Comparison of ENCODE assay signal across 9 cellular contexts in the genomic region with DNA sequence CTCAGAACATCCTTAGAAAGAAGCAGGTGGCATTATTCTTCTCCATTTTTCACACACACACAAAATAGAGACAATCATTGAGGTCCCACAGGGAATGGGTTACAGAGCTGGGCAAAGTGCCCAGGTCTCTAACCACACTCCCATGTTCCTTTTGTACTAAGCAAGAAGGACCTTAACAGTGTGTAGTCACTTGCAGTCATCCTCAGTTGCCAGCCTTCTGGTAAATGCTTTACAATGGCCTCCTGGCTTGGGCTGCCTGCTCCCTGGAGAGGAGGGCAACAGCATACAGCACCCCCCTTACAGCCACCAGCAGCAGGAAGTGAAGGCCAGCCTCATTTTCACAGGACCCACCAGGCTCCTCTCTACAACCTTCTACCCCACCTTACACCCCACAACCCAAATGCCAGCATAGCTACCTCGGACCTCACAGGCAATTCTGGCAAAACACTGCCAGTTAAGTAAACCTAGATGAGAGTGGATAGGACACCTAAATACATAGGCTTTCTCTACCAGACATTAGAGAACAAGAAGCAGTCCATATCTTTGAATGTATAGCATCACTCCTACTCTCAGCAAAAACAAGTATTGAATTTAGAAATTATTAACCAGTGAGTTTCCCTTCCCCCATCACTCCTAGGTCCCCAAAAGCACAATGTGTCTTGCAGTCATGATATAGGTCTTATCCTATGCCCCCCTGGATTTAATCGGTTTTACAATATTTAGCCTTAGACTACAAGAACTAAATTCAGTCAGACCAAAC.
DNase-seq lines count a peak whose midpoint lies in the region; ATAC-seq, FAIRE-seq and TF ChIP-seq lines count a peak whose summit lies in the region.
"Had no signal": no experiment of that assay in that cellular context is flagged by ENCODE, and none has a peak within 500 bp of the region (broad histone marks: within the 10 kb centered on the region; RNA-seq: fewer than 3 reads in every experiment).

No MANE protein-coding gene starts in this region.

- H3K27me3 Mint-ChIP-seq in central memory CD8-positive, alpha-beta T cell = no peaks in the 10 kb centered on the region

- H3K27ac ChIP-seq in right lobe of liver (no peak overlapping the region), HepG2 (ENCODE audit: extremely low read length, insufficient read depth, low read length) (no peak overlapping the region), upper lobe of right lung (no peak overlapping the region)

- no peaks in the 10 kb centered on the region for H3K9me3 ChIP-seq in right lobe of liver
- H3K9me3 ChIP-seq in HepG2 (ENCODE audit: low read length) = no peaks in the 10 kb centered on the region
- no peaks in the 10 kb centered on the region for H3K9me3 ChIP-seq in MG63
- H3K9me3 ChIP-seq in upper lobe of right lung = no peaks in the 10 kb centered on the region

- no peaks in the 10 kb centered on the region for H3K27me3 ChIP-seq in right lobe of liver
- H3K27me3 ChIP-seq in HepG2 (ENCODE audit: control insufficient read depth in 1 of 2, insufficient read depth in 2 of 2, low read length in 2 of 2) = no peaks in the 10 kb centered on the region
- H3K27me3 ChIP-seq in MG63 = no peaks in the 10 kb centered on the region
- H3K27me3 ChIP-seq in upper lobe of right lung = no peaks in the 10 kb centered on the region

- peak overlapping the region; percentile 41 for H3K27ac Mint-ChIP-seq in central memory CD8-positive, alpha-beta T cell (ENCODE audit: low read depth)
- H3K27ac Mint-ChIP-seq: nephron had no signal

- H3K9ac ChIP-seq in HepG2 (ENCODE audit: insufficient read depth, low read depth, low read length) = no peak overlapping the region

- no peak overlapping the region for H3K4me2 ChIP-seq in HepG2 (ENCODE audit: low read depth, low read length)

- FAIRE-seq in HepG2 (lab: Jason Lieb, UNC) = no peak

- H3K9me3 Mint-ChIP-seq in central memory CD8-positive, alpha-beta T cell = no peaks in the 10 kb centered on the region
- H3K9me3 Mint-ChIP-seq: nephron had no signal

- CTCF ChIA-PET in HepG2 (lab: Yijun Ruan, JAX; ENCODE audit: low intra/inter-chr PET ratio, low total read pairs) = no interaction called here

- H3K4me1 Mint-ChIP-seq in central memory CD8-positive, alpha-beta T cell = peaks cover 46% of the 10 kb centered on the region

- TF ChIP-seq RAD21 in HepG2 (CRISPR knock-in tag; IDR thresholded peaks at IDR 0.05) = no peak

- TF ChIP-seq POLR2A in right lobe of liver (IDR thresholded peaks at IDR 0.05) (no peak), HepG2 (IDR thresholded peaks at IDR 0.05; ENCODE audit: insufficient read depth in 1 of 2, low read depth in 2 of 2, low read length in 2 of 2) (no peak)

- WGBS in right lobe of liver (ENCODE audit: insufficient coverage, low coverage, low lambda C conversion rate, missing lambda C conversion rate) = 81% methylated on average over 2 of the region's 2 CpGs
- 74% methylated on average over 2 of the region's 2 CpGs for WGBS in HepG2 (ENCODE audit: low lambda C conversion rate)

- H3K36me3 Mint-ChIP-seq in central memory CD8-positive, alpha-beta T cell (ENCODE audit: insufficient read depth) = peaks cover 7% of the 10 kb centered on the region

- no peak overlapping the region for H3K4me3 ChIP-seq in right lobe of liver
- no peak overlapping the region for H3K4me3 ChIP-seq in HepG2 (replicated peaks in 1 of 3; ENCODE audit: insufficient read depth in 1 of 3, low read depth in 2 of 3, low read length in 3 of 3)
- H3K4me3 ChIP-seq in MG63 = no peak overlapping the region
- no peak overlapping the region for H3K4me3 ChIP-seq in upper lobe of right lung

- no peak overlapping the region for H2AFZ ChIP-seq in HepG2 (ENCODE audit: low read length)

- TF ChIP-seq EP300 in HepG2 (IDR thresholded peaks at IDR 0.05; ENCODE audit: low read depth in 2 of 2, low read length in 2 of 2) (no peak), HepG2 (CRISPR knock-in tag; IDR thresholded peaks at IDR 0.05; ENCODE audit: borderline replicate concordance) (no peak)

- H3K79me2 ChIP-seq in HepG2 (ENCODE audit: insufficient read depth, low read length) = peaks cover 22% of the 10 kb centered on the region

- H3K36me3 ChIP-seq in right lobe of liver = peaks cover 0 to 7% (median 0%) of the 10 kb centered on the region in 4 donors
- H3K36me3 ChIP-seq in HepG2 (replicated peaks in 1 of 2; ENCODE audit: control insufficient read depth in 1 of 2, insufficient read depth in 2 of 2, low read length in 2 of 2) = peaks cover 1 to 18% of the 10 kb centered on the region in 2 experiments; a peak in 3 of 5 replicates
- no peaks in the 10 kb centered on the region for H3K36me3 ChIP-seq in MG63
- H3K36me3 ChIP-seq in upper lobe of right lung = no peaks in the 10 kb centered on the region

- no peak overlapping the region for H3K4me3 Mint-ChIP-seq in central memory CD8-positive, alpha-beta T cell
- H3K4me3 Mint-ChIP-seq: nephron had no signal

- no TSS peak for BruUV-seq in HepG2 (replicated peaks; lab: Mats Ljungman, UMichigan)

- intact Hi-C loops in right lobe of liver (cut with DNase I) (loop anchor here in 1 of 2 donors (10.0 kb wide), 1 partner anchor 90 kb away; the partner anchor contains the start of gene PPP2R5E), HepG2 (cut with micrococcal nuclease; ENCODE audit: unreplicated experiment) (no loop called here), upper lobe of right lung (cut with DNase I) (no loop called here)

- no peaks in the 10 kb centered on the region for H4K20me1 ChIP-seq in HepG2 (ENCODE audit: insufficient read depth, low read length)

- in situ Hi-C loops in HepG2 (cut with HindIII; ENCODE audit: extremely low pct_ligation_motif_present, low pct_unique_long_range_greater_than_20kb) = no loop called here

- POLR2A ChIA-PET in HepG2 (lab: Yijun Ruan, JAX) = no interaction called here

- ATAC-seq in right lobe of liver (peak; percentile 11 to 33 (median 26)), HepG2 (no peak), upper lobe of right lung (peak; percentile 61), GM18870 (IDR thresholded peaks at IDR 0.05; ENCODE audit: unreplicated experiment) (no peak)
- ATAC-seq in central memory CD8-positive, alpha-beta T cell (replicated peaks; ENCODE audit: extremely low read depth, poor library complexity, severe bottlenecking) = no peak

- H3K4me1 ChIP-seq in right lobe of liver (peaks cover 0 to 22% (median 10%) of the 10 kb centered on the region in 4 donors), HepG2 (ENCODE audit: insufficient read depth, low read length) (peaks cover 18% of the 10 kb centered on the region), upper lobe of right lung (peaks cover 11% of the 10 kb centered on the region)

- DNase-seq in right lobe of liver (no peak), HepG2 (ENCODE audit: low spot score) (no peak), MG63 (peak; percentile 4), upper lobe of right lung (no peak), activated gamma-delta T cell (lab: John Stamatoyannopoulos, UW) (no peak), NOMO-1 (lab: John Stamatoyannopoulos, UW; ENCODE audit: unreplicated experiment in 2 of 2) (no peak)
- DNase-seq in central memory CD8-positive, alpha-beta T cell (ENCODE audit: low spot score in 2 of 2) = no peak

- TF ChIP-seq CTCF in right lobe of liver (IDR thresholded peaks at IDR 0.05) (no peak), HepG2 (CRISPR knock-in tag; IDR thresholded peaks at IDR 0.05) (no peak), upper lobe of right lung (IDR thresholded peaks at IDR 0.05) (no peak)

TF ChIP-seq in HepG2, 621 proteins besides CTCF, POLR2A, EP300 and RAD21:
- TF ChIP-seq ZNF496 (CRISPR knock-in tag; IDR thresholded peaks at IDR 0.05; ENCODE audit: insufficient replicate concordance) (no peak), ZNF235 (CRISPR knock-in tag; IDR thresholded peaks at IDR 0.05; ENCODE audit: borderline replicate concordance) (no peak), ZBTB8A (CRISPR knock-in tag; IDR thresholded peaks at IDR 0.05; ENCODE audit: borderline replicate concordance, low read depth) (no peak), ZBTB20 (CRISPR knock-in tag; IDR thresholded peaks at IDR 0.05; ENCODE audit: borderline replicate concordance, low read depth) (no peak), MAZ (IDR thresholded peaks at IDR 0.05; ENCODE audit: borderline replicate concordance, low read depth, low read length) (no peak), MAZ (CRISPR knock-in tag; IDR thresholded peaks at IDR 0.05; ENCODE audit: low read depth) (no peak), PLRG1 (conservative IDR thresholded peaks at IDR 0.05) (no peak), FOXK2 (IDR thresholded peaks at IDR 0.05) (no peak)

Comparison
In these comparisons a context has a peak if more than half of its experiments do, and no peak if none do; other contexts are left out.
1. ATAC-seq: peak in right lobe of liver (4 of 4) and upper lobe of right lung (single experiment); none in HepG2 (single experiment), central memory CD8-positive, alpha-beta T cell (single experiment) and GM18870 (single experiment).